20 cellular contexts compared by ENCODE assay signal in the genomic region with DNA sequence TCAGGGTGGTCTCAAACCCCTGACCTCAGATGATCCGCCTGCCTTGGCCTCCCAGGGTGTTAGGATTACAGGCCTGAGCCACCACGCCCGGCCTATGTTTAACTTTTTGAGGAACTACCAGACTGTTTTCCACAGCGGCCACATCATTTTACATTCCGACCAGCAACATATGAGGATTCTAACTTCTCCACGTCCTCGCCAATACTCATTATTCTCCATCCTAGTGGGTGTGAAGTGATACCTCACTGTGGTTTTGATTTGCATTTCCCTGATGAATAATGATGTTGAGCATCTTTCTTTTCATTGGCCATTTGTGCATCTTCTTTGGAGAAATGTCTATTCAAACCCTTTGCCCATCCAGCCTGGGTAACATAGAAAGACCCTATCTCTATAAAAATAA. TPM values are rescaled to one million over a fixed set of nuclear protein-coding genes. Genes with fewer than 3 reads are reported as not detected.
DNase-seq lines count a peak whose midpoint lies in the region; ATAC-seq lines count a peak whose summit lies in the region.
"Had no signal": no experiment of that assay in that cellular context is flagged by ENCODE, and none has a peak within 500 bp of the region (broad histone marks: within the 10 kb centered on the region; RNA-seq: fewer than 3 reads in every experiment).

No MANE protein-coding gene starts in this region.

- intact Hi-C loops in Right ventricle myocardium inferior (cut with DNase I) (no loop called here), cardiac septum (cut with DNase I) (no loop called here)

- no peak overlapping the region for H3K27ac Mint-ChIP-seq in memory B cell
- H3K27ac Mint-ChIP-seq: CD14-positive monocyte; CD4-positive, alpha-beta memory T cell; GM23338 had no signal

- H3K4me3 Mint-ChIP-seq in memory B cell = peak overlapping the region; percentile 11
- H3K4me3 Mint-ChIP-seq: CD14-positive monocyte; CD4-positive, alpha-beta memory T cell; GM23338 had no signal

- H3K4me1 Mint-ChIP-seq in memory B cell = peaks cover 18% of the 10 kb centered on the region
- H3K4me1 Mint-ChIP-seq: CD14-positive monocyte; CD4-positive, alpha-beta memory T cell; GM23338 had no signal

- ATAC-seq in Right ventricle myocardium inferior (no peak), memory B cell (ENCODE audit: low read depth) (no peak), GM21737 (IDR thresholded peaks at IDR 0.05; ENCODE audit: unreplicated experiment) (no peak), GM19328 (IDR thresholded peaks at IDR 0.05; ENCODE audit: unreplicated experiment) (no peak), HG03045 (IDR thresholded peaks at IDR 0.05; ENCODE audit: unreplicated experiment) (no peak)
- ATAC-seq: A549, GM23338, K562 had no signal

- DNase-seq in Right ventricle myocardium inferior (ENCODE audit: missing footprints) (peak; percentile 13), cardiac septum (ENCODE audit: low spot score) (no peak), MV-4-11 (lab: John Stamatoyannopoulos, UW) (peak; percentile 50), memory B cell (ENCODE audit: low spot score in 2 of 2) (no peak), cerebellum (ENCODE audit: low spot score) (no peak)
- DNase-seq: AML-193; CD4-positive, alpha-beta memory T cell; DMS153; DMS79; GDM1; HCEC 1CT; IMR-90 had no signal

- H3K27me3 Mint-ChIP-seq in memory B cell = peaks cover 3% of the 10 kb centered on the region
- H3K27me3 Mint-ChIP-seq: CD4-positive, alpha-beta memory T cell had no signal

- no peaks in the 10 kb centered on the region for H3K36me3 Mint-ChIP-seq in memory B cell
- H3K36me3 Mint-ChIP-seq: CD14-positive monocyte had no signal

- H3K9me3 Mint-ChIP-seq in memory B cell = no peaks in the 10 kb centered on the region
- H3K9me3 Mint-ChIP-seq: CD14-positive monocyte; CD4-positive, alpha-beta memory T cell; GM23338 had no signal

RNA-seq across cellular contexts. Expression of a gene that starts 14.8 kb away (rescaled TPM):
- total RNA-seq in Right ventricle myocardium inferior (not detected), cardiac septum (not detected), cerebellum (0.27 TPM)
- total RNA-seq: Daoy, IMR-90 had no signal

RNA-seq across cellular contexts. Expression of a gene that starts 26.8 kb away (rescaled TPM):
- total RNA-seq in Right ventricle myocardium inferior (860 TPM), cardiac septum (669 TPM), cerebellum (486 TPM)

RNA-seq across cellular contexts. Expression of a gene that starts 38.7 kb away (rescaled TPM):
- 1.9 TPM for total RNA-seq in Right ventricle myocardium inferior
- total RNA-seq in cardiac septum = 6.2 TPM
- total RNA-seq in cerebellum = 2.6 TPM

RNA-seq across cellular contexts. Expression of a gene that starts 46.3 kb away (rescaled TPM):
- 85.9 TPM for total RNA-seq in Right ventricle myocardium inferior
- total RNA-seq in cardiac septum = 71.3 TPM
- 12.2 TPM for total RNA-seq in cerebellum

Comparison
In these comparisons a context has a peak if more than half of its experiments do, and no peak if none do; other contexts are left out.
1. DNase-seq: peak in Right ventricle myocardium inferior (single experiment) and MV-4-11 (single experiment); none in cardiac septum (single experiment), memory B cell (0 of 2) and cerebellum (single experiment).